Comparison of ENCODE assay signal across 11 cellular contexts in the genomic region with DNA sequence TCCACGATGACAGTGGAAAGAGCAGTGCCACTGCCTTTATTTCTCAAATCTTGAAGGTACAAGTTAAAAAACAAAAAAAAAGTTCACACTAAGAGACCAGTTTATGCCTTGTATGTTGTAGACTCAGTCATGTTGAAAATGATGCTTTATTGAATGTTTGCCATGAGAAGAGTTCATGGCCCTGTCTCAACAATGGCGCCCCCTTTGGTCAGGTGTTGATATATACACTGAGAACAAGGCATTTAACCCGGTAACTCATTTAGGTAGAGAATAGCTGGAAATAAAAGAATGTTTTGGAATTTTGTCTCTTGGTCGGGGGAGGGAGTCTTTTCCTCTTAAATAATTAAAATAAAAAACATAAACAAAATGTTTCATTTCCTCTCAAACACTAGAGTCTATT.
DNase-seq lines count a peak whose midpoint lies in the region; ATAC-seq and TF ChIP-seq lines count a peak whose summit lies in the region.
"Had no signal": no experiment of that assay in that cellular context is flagged by ENCODE, and none has a peak within 500 bp of the region (broad histone marks: within the 10 kb centered on the region; RNA-seq: fewer than 3 reads in every experiment).

No MANE protein-coding gene starts in this region.

- POLR2A ChIA-PET in Caco-2 (lab: Charles Lee), result no interaction called here

- no peaks in the 10 kb centered on the region for H3F3A ChIP-seq in SU-DHL-6 (ENCODE audit: insufficient read depth)

- H3K36me3 Mint-ChIP-seq in Caco-2 (ENCODE audit: insufficient read depth, unreplicated experiment), result peaks cover 8% of the 10 kb centered on the region

- H3K27me3 ChIP-seq in Caco-2 (replicated peaks; ENCODE audit: control insufficient read depth, insufficient read depth, low read length), result no peaks in the 10 kb centered on the region
- H3K27me3 ChIP-seq in SU-DHL-6 (ENCODE audit: low read length), result no peaks in the 10 kb centered on the region
- H3K27me3 ChIP-seq: uterus had no signal

- peak in 1 of 2 experiments; percentile 33 for TF ChIP-seq CTCF in Caco-2 (IDR thresholded peaks at IDR 0.05; ENCODE audit: insufficient read depth in 1 of 2, low read depth in 1 of 2, low read length in 1 of 2, severe bottlenecking in 1 of 2, unreplicated experiment in 1 of 2)
- peak; percentile 22; the same call in 1 of the 2 replicates for TF ChIP-seq CTCF in GM12874 (IDR thresholded peaks at IDR 0.05; ENCODE audit: insufficient read depth, low read depth, low read length)
- peak; percentile 17 for TF ChIP-seq CTCF in SU-DHL-6 (IDR thresholded peaks at IDR 0.05; ENCODE audit: insufficient read depth, low read length, poor library complexity, severe bottlenecking)

- H3K27me3 Mint-ChIP-seq in Caco-2 (ENCODE audit: insufficient read depth, unreplicated experiment), result no peaks in the 10 kb centered on the region

- no peak overlapping the region for H3K27ac ChIP-seq in SU-DHL-6 (ENCODE audit: low read depth, low read length)
- H3K27ac ChIP-seq: uterus had no signal

- H2AFZ ChIP-seq in SU-DHL-6 (ENCODE audit: low read depth, low read length, severe bottlenecking), result no peak overlapping the region

- H3K4me1 ChIP-seq in Caco-2, result peaks cover 65% of the 10 kb centered on the region

- intact Hi-C loops in Caco-2 (cut with micrococcal nuclease; ENCODE audit: unreplicated experiment), result no loop called here

- no peak overlapping the region for H3K9ac ChIP-seq in SU-DHL-6 (ENCODE audit: low read length)

- H3K27ac Mint-ChIP-seq in Caco-2 (ENCODE audit: unreplicated experiment), result peak overlapping the region; percentile 57

- CTCF ChIA-PET in Caco-2 (lab: Charles Lee), result no interaction called here

- H3K36me3 ChIP-seq in Caco-2 (ENCODE audit: control insufficient read depth, insufficient read depth, low read length) (no peaks in the 10 kb centered on the region), SU-DHL-6 (ENCODE audit: low read length) (no peaks in the 10 kb centered on the region)
- H3K36me3 ChIP-seq: uterus had no signal

- H3K9me3 ChIP-seq in Caco-2 (no peaks in the 10 kb centered on the region), SU-DHL-6 (ENCODE audit: insufficient read depth, low read length) (no peaks in the 10 kb centered on the region)
- H3K9me3 ChIP-seq: uterus had no signal

- H3K4me3 ChIP-seq in Caco-2 (ENCODE audit: low read depth, low read length) (no peak overlapping the region), SU-DHL-6 (ENCODE audit: insufficient read depth, low read length, poor library complexity, severe bottlenecking) (no peak overlapping the region)
- H3K4me3 ChIP-seq: uterus had no signal

- H3K4me2 ChIP-seq in SU-DHL-6 (ENCODE audit: low read depth, low read length, poor library complexity, severe bottlenecking), result no peak overlapping the region

- DNase-seq in Caco-2 (peak in 1 of 2 experiments; percentile 20), iPS-NIHi7 (ENCODE audit: extremely low spot score) (peak; percentile 31), MV-4-11 (lab: John Stamatoyannopoulos, UW) (no peak), NCI-H2196 treated with DMSO at 0.1 percent for 48 hours (lab: John Stamatoyannopoulos, UW; ENCODE audit: unreplicated experiment) (no peak)
- DNase-seq: activated CD8-positive, alpha-beta memory T cell treated with anti-CD3 and anti-CD28 coated beads for 24 hours; NCI-H2081 treated with DMSO at 0.1 percent for 48 hours; nucleus accumbens; uterus had no signal

- no TSS peak for BruUV-seq in Caco-2 (replicated peaks; lab: Mats Ljungman, UMichigan)

- no peaks in the 10 kb centered on the region for H3K9me3 Mint-ChIP-seq in Caco-2 (ENCODE audit: unreplicated experiment)

- H4K20me1 ChIP-seq in SU-DHL-6 (ENCODE audit: low read depth, low read length), result no peaks in the 10 kb centered on the region

- H3K4me3 Mint-ChIP-seq in Caco-2 (ENCODE audit: unreplicated experiment), result no peak overlapping the region

- peaks cover 27% of the 10 kb centered on the region for H3K4me1 Mint-ChIP-seq in Caco-2 (ENCODE audit: low read depth, unreplicated experiment)

- ATAC-seq in GM21619 (IDR thresholded peaks at IDR 0.05; ENCODE audit: unreplicated experiment), result no peak

- H3K79me2 ChIP-seq in SU-DHL-6 (ENCODE audit: insufficient read depth, low read length), result no peaks in the 10 kb centered on the region

- H3K9me2 ChIP-seq in SU-DHL-6 (replicated peaks; ENCODE audit: insufficient read depth, low read length), result no peaks in the 10 kb centered on the region
